In the genomic region with DNA sequence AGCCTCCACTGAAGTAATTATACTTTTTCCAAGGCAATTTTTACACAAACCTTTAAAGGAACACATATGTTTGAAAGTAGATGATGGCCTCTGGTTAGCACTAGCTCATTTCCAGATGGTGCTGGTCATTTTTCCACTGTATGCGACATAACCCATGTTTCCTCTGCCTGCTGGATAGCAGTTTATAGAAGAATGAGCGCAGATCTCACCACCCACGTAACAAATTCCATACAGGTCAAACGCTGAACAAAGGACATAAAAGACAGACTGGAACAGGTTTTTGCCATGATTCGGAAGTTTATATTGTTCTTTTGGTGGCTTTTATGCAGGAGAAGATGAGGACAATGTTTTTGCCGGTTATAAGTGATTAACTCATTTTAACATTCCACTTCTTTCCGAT, we compare ENCODE assay signal across 33 cellular contexts. TPM values are rescaled to one million over a fixed set of nuclear protein-coding genes. Genes with fewer than 3 reads are reported as not detected.
DNase-seq lines count a peak whose midpoint lies in the region; ATAC-seq, FAIRE-seq and TF ChIP-seq lines count a peak whose summit lies in the region.
"Had no signal": no experiment of that assay in that cellular context is flagged by ENCODE, and none has a peak within 500 bp of the region (broad histone marks: within the 10 kb centered on the region; RNA-seq: fewer than 3 reads in every experiment).

No MANE protein-coding gene starts in this region.

- H3K4me3 Mint-ChIP-seq in neural progenitor cell: no peak overlapping the region
- H3K4me3 Mint-ChIP-seq: activated CD8-positive, alpha-beta T cell treated with anti-CD3 and anti-CD28 coated beads for 36 hours; stimulated activated naive CD8-positive, alpha-beta T cell treated with anti-CD3 and anti-CD28 coated beads, Interleukin-15, amount 100 ng/mL, for 72 hours; WTC11 had no signal

- H3K36me3 Mint-ChIP-seq in neural progenitor cell: no peaks in the 10 kb centered on the region

- no peak overlapping the region for H3K27ac Mint-ChIP-seq in neural progenitor cell
- H3K27ac Mint-ChIP-seq: activated CD8-positive, alpha-beta T cell treated with anti-CD3 and anti-CD28 coated beads for 36 hours; stimulated activated naive CD8-positive, alpha-beta T cell treated with anti-CD3 and anti-CD28 coated beads, Interleukin-15, amount 100 ng/mL, for 72 hours; WTC11 had no signal

- DNase-seq in COLO829 (ENCODE audit: low spot score) (peak; percentile 27), NCI-H460 (ENCODE audit: extremely low read depth, low read depth) (peak; percentile 16), esophagus muscularis mucosa (ENCODE audit: extremely low spot score) (no peak), neural progenitor cell (ENCODE audit: low spot score) (no peak), NCI-H2196 (lab: John Stamatoyannopoulos, UW; ENCODE audit: unreplicated experiment) (no peak), DMS79 (lab: John Stamatoyannopoulos, UW) (no peak), pancreas (no peak), NCI-H524 (lab: John Stamatoyannopoulos, UW) (no peak)
- DNase-seq: activated CD8-positive, alpha-beta T cell treated with anti-CD3 and anti-CD28 coated beads for 36 hours; activated gamma-delta T cell treated with Interleukin-2 at 50 U/mL for 16 hours; activated T-cell treated with anti-CD3 and anti-CD28 coated beads for 4 hours; adrenal gland; C1 segment of cervical spinal cord; cortex of kidney; kidney; lower lobe of right lung; MM.1S; NCI-H1436; NCI-H2107; NCI-H526; nucleus accumbens; right cardiac atrium; RPMI8226; stimulated activated naive CD8-positive, alpha-beta T cell treated with anti-CD3 and anti-CD28 coated beads, Interleukin-15, amount 100 ng/mL, for 72 hours had no signal

- H3K27me3 ChIP-seq in esophagus muscularis mucosa: no peaks in the 10 kb centered on the region
- H3K27me3 ChIP-seq in neural progenitor cell: no peaks in the 10 kb centered on the region
- H3K27me3 ChIP-seq in pancreas: no peaks in the 10 kb centered on the region
- H3K27me3 ChIP-seq: adrenal gland, tibial nerve had no signal

- TF ChIP-seq CTCF in esophagus muscularis mucosa (IDR thresholded peaks at IDR 0.05) (no peak), neural progenitor cell (IDR thresholded peaks at IDR 0.05) (no peak), pancreas (IDR thresholded peaks at IDR 0.05) (no peak)

- H2AFZ ChIP-seq in neural progenitor cell (replicated peaks): peak overlapping the region; percentile 46

- H3K4me3 ChIP-seq in esophagus muscularis mucosa (no peak overlapping the region), neural progenitor cell (no peak overlapping the region), pancreas (no peak overlapping the region)
- H3K4me3 ChIP-seq: adrenal gland, K562, lower lobe of right lung, tibial nerve had no signal

- H4K20me1 ChIP-seq in neural progenitor cell (ENCODE audit: low read depth): no peaks in the 10 kb centered on the region

- H3K4me1 Mint-ChIP-seq in neural progenitor cell: peaks cover 13% of the 10 kb centered on the region
- H3K4me1 Mint-ChIP-seq: stimulated activated naive CD8-positive, alpha-beta T cell treated with anti-CD3 and anti-CD28 coated beads, Interleukin-15, amount 100 ng/mL, for 72 hours had no signal

- no peaks in the 10 kb centered on the region for H3F3A ChIP-seq in neural progenitor cell (ENCODE audit: low read depth)

- peaks cover 2% of the 10 kb centered on the region for H3K27me3 Mint-ChIP-seq in neural progenitor cell (ENCODE audit: insufficient read depth, low read depth)
- H3K27me3 Mint-ChIP-seq: activated CD8-positive, alpha-beta T cell treated with anti-CD3 and anti-CD28 coated beads for 36 hours; stimulated activated naive CD8-positive, alpha-beta T cell treated with anti-CD3 and anti-CD28 coated beads, Interleukin-15, amount 100 ng/mL, for 72 hours had no signal

- H3K4me2 ChIP-seq in neural progenitor cell: no peak overlapping the region

- 41% methylated on average over 7 of the region's 7 CpGs for WGBS in esophagus muscularis mucosa
- 86% methylated on average over 7 of the region's 7 CpGs for WGBS in pancreas, 2 donors

- intact Hi-C loops in esophagus muscularis mucosa (cut with DNase I) (no loop called here), pancreas (cut with DNase I) (no loop called here)

- no peak for ATAC-seq in pancreas
- ATAC-seq: activated CD8-positive, alpha-beta T cell treated with anti-CD3 and anti-CD28 coated beads for 36 hours; K562; lower lobe of right lung; right cardiac atrium; stimulated activated naive CD8-positive, alpha-beta T cell treated with anti-CD3 and anti-CD28 coated beads, Interleukin-15, amount 100 ng/mL, for 72 hours; WTC11 had no signal

- peaks cover 3 to 31% (median 16%) of the 10 kb centered on the region in 4 donors for H3K4me1 ChIP-seq in esophagus muscularis mucosa
- peaks cover 4% of the 10 kb centered on the region for H3K4me1 ChIP-seq in neural progenitor cell
- no peaks in the 10 kb centered on the region for H3K4me1 ChIP-seq in pancreas
- H3K4me1 ChIP-seq: adrenal gland, lower lobe of right lung, tibial nerve had no signal

- TF ChIP-seq POLR2A in esophagus muscularis mucosa (IDR thresholded peaks at IDR 0.05; ENCODE audit: low read depth): no peak

- no peaks in the 10 kb centered on the region for H3K9me3 ChIP-seq in esophagus muscularis mucosa
- H3K9me3 ChIP-seq in neural progenitor cell (ENCODE audit: low read depth): no peaks in the 10 kb centered on the region
- H3K9me3 ChIP-seq in pancreas: no peaks in the 10 kb centered on the region
- H3K9me3 ChIP-seq: adrenal gland, lower lobe of right lung, tibial nerve had no signal

- no peak for TF ChIP-seq EP300 in esophagus muscularis mucosa (IDR thresholded peaks at IDR 0.05)

- no peak overlapping the region for H3K9ac ChIP-seq in neural progenitor cell

- H3K27ac ChIP-seq in esophagus muscularis mucosa (replicated peaks in 1 of 4) (peak overlapping the region; percentile 16 to 56 (median 48)), neural progenitor cell (no peak overlapping the region), pancreas (no peak overlapping the region)
- H3K27ac ChIP-seq: adrenal gland, epithelial cell of prostate, lower lobe of right lung had no signal

- H3K79me2 ChIP-seq in neural progenitor cell (ENCODE audit: low read depth): no peaks in the 10 kb centered on the region

- H3K36me3 ChIP-seq in esophagus muscularis mucosa: no peaks in the 10 kb centered on the region
- no peaks in the 10 kb centered on the region for H3K36me3 ChIP-seq in neural progenitor cell
- no peaks in the 10 kb centered on the region for H3K36me3 ChIP-seq in pancreas
- H3K36me3 ChIP-seq: adrenal gland, lower lobe of right lung, tibial nerve had no signal

- no peak for FAIRE-seq in pancreas (lab: Jason Lieb, UNC)
- FAIRE-seq: bronchial epithelial cell, frontal cortex, G401.6, GM18507, H54, K562, kidney had no signal

- H3K9me3 Mint-ChIP-seq in neural progenitor cell: no peaks in the 10 kb centered on the region
- H3K9me3 Mint-ChIP-seq: activated CD8-positive, alpha-beta T cell treated with anti-CD3 and anti-CD28 coated beads for 36 hours; stimulated activated naive CD8-positive, alpha-beta T cell treated with anti-CD3 and anti-CD28 coated beads, Interleukin-15, amount 100 ng/mL, for 72 hours; WTC11 had no signal

RNA-seq across cellular contexts. Expression of a gene that starts 30.7 kb away (rescaled TPM):
- total RNA-seq in NCI-H460 (2014; rRNA removed; shearing (Covaris generic)): 0.22 and 0.61 TPM in 2 replicates
- polyA plus RNA-seq in NCI-H460 (2014; cell fraction: nucleus; rRNA removed): 0.89 TPM in 1 of 2 replicates, not detected in the other
- total RNA-seq in esophagus muscularis mucosa (under 1 TPM in 3 of 4 donors, not detected in 1; 0.34 to 0.83 (median 0.71) TPM), neural progenitor cell (ENCODE audit: low replicate concordance) (0.81 TPM in 1 of 2 replicates, not detected in the other), pancreas (1 to 10 TPM; 2.0 to 6.8 (median 4.5) TPM)
- 1 to 10 TPM; 5.8 to 7.2 TPM for polyA plus RNA-seq in pancreas
- polyA plus RNA-seq: K562 had no signal

RNA-seq across cellular contexts. Expression of a gene that starts 39.9 kb away (rescaled TPM):
- total RNA-seq in NCI-H460 (2014; rRNA removed; shearing (Covaris generic)): 3.8 and 4.5 TPM in 2 replicates
- polyA plus RNA-seq in NCI-H460 (2014; cell fraction: nucleus; rRNA removed): 7.4 and 7.7 TPM in 2 replicates
- total RNA-seq in esophagus muscularis mucosa (100 to 1,000 TPM; 196 to 334 (median 265) TPM), neural progenitor cell (ENCODE audit: low replicate concordance) (5.5 and 9.2 TPM in 2 replicates), pancreas (1 to 10 TPM; 4.3 to 7.2 (median 5.6) TPM)
- polyA plus RNA-seq in pancreas: 1 to 10 TPM; 3.3 to 5.3 TPM
- total RNA-seq: K562 had no signal
- polyA plus RNA-seq: K562 had no signal

Comparison
In these comparisons a context has a peak if more than half of its experiments do, and no peak if none do; other contexts are left out.
1. DNase-seq: peak in COLO829 (single experiment) and NCI-H460 (single experiment); none in esophagus muscularis mucosa (single experiment), neural progenitor cell (single experiment), NCI-H2196 (single experiment), DMS79 (single experiment), pancreas (0 of 6) and NCI-H524 (0 of 2).
2. H3K27ac ChIP-seq: peak in esophagus muscularis mucosa (4 of 4); none in neural progenitor cell (single experiment) and pancreas (0 of 4).
3. RNA of a gene that starts 39.9 kb away (total RNA-seq): 196 to 334 TPM in esophagus muscularis mucosa; 4.3 to 7.2 TPM in pancreas, 5.5 to 9.2 TPM in neural progenitor cell and 3.8 to 4.5 TPM in NCI-H460; every median in the first group is over 10 times any median in the second.